Comparison of ENCODE assay signal across 1 cellular context in genomic region chr9:110923601-110924000, GRCh38.
TF ChIP-seq lines count a peak whose summit lies in the region.

No MANE protein-coding gene starts in this region.

TF ChIP-seq in A549, 52 proteins besides CTCF, POLR2A, EP300 and RAD21 (continued from another document):
- TF ChIP-seq PBX3 (IDR thresholded peaks at IDR 0.05) = no peak
